In the genomic region with DNA sequence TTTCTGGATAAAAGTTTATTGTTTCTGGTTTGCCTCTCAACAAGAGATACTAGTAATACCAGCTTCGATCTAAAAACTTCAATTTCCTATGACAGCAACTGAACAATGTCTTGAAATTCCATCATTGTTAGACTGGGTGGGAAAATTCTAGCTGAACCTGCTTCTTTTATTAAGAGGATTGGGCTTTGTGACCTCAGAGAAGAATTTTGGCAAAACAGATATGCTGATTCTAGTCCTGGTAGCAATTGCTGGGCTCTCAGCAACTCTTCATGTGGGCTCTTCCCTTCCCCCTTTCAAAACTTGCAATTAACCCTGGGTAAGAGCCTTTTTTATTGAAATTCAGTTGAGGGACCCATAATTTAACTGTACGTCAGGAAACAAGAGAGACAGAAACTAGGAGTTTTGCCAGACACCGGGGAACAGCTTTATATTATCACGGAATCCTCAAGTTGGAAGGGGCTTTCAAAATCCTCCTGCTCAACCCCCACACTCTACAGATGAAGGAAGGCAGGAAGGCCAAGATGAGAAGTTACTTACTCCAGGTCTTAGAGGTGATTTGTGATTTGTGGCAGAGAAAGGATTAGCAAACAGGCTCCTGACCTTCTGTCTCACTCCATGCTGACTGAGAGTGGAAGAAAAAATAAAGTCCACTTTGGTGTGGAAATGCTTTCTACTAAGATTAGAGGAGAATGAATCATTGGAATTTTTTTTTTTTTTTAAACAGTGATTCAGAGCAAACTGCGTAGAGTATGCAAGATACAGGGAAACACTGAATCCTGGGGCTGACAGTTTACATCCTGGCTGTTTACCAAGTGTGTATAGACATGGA, we compare ENCODE assay signal across 8 cellular contexts.
DNase-seq lines count a peak whose midpoint lies in the region; ATAC-seq and TF ChIP-seq lines count a peak whose summit lies in the region.

No MANE protein-coding gene starts in this region.

- TF ChIP-seq CTCF in WERI-Rb-1 (IDR thresholded peaks at IDR 0.05; ENCODE audit: low read depth, low read length) = no peak

- H3K4me3 ChIP-seq in WERI-Rb-1 (ENCODE audit: low read depth, low read length) (no peak overlapping the region), iPS-18a (ENCODE audit: low read length) (no peak overlapping the region)

- H3K9me3 ChIP-seq in WERI-Rb-1 (ENCODE audit: severe bottlenecking) = no peaks in the 10 kb centered on the region
- H3K9me3 ChIP-seq in iPS-18a (ENCODE audit: control insufficient read depth, low read depth, low read length) = no peaks in the 10 kb centered on the region

- H3K27me3 Mint-ChIP-seq in stimulated activated naive CD8-positive, alpha-beta T cell treated with anti-CD3 and anti-CD28 coated beads, Interleukin-15, amount 100 ng/mL, for 72 hours = no peaks in the 10 kb centered on the region

- peaks cover 54% of the 10 kb centered on the region for H3K4me1 Mint-ChIP-seq in stimulated activated naive CD8-positive, alpha-beta T cell treated with anti-CD3 and anti-CD28 coated beads, Interleukin-15, amount 100 ng/mL, for 72 hours

- no peak overlapping the region for H3K4me3 Mint-ChIP-seq in stimulated activated naive CD8-positive, alpha-beta T cell treated with anti-CD3 and anti-CD28 coated beads, Interleukin-15, amount 100 ng/mL, for 72 hours

- H3K36me3 ChIP-seq in WERI-Rb-1 = no peaks in the 10 kb centered on the region
- H3K36me3 ChIP-seq in iPS-18a (ENCODE audit: control insufficient read depth, low read depth, low read length) = no peaks in the 10 kb centered on the region

- H3K9me3 Mint-ChIP-seq in stimulated activated naive CD8-positive, alpha-beta T cell treated with anti-CD3 and anti-CD28 coated beads, Interleukin-15, amount 100 ng/mL, for 72 hours = peaks cover 0 to 10% of the 10 kb centered on the region in 2 donors

- H3K27ac ChIP-seq in WERI-Rb-1 (peak overlapping the region; percentile 74), iPS-18a (ENCODE audit: low read length) (no peak overlapping the region)

- peak overlapping the region; percentile 25 for H3K9ac ChIP-seq in iPS-18a (ENCODE audit: low read length)

- H3K4me1 ChIP-seq in iPS-18a (ENCODE audit: control insufficient read depth, low read depth, low read length) = peaks cover 20% of the 10 kb centered on the region

- H3K27me3 ChIP-seq in WERI-Rb-1 (ENCODE audit: insufficient read depth, low read depth, severe bottlenecking) (no peaks in the 10 kb centered on the region), iPS-18a (ENCODE audit: control insufficient read depth, insufficient read depth, low read length) (no peaks in the 10 kb centered on the region)

- no peak for DNase-seq in activated CD4-positive, CD25-positive, alpha-beta regulatory T cell treated with anti-CD3 and anti-CD28 coated beads, Interleukin-2, amount 50 U/mL, for 72 hours
- peak; percentile 54 for DNase-seq in WERI-Rb-1
- no peak for DNase-seq in stimulated activated naive CD8-positive, alpha-beta T cell treated with anti-CD3 and anti-CD28 coated beads, Interleukin-15, amount 100 ng/mL, for 72 hours
- DNase-seq in stimulated activated CD4-positive, alpha-beta T cell treated with anti-CD3 and anti-CD28 coated beads, Interleukin-12 subunit alpha, Interleukin-12 subunit beta, amount 100 ng/mL, for 4 hours = no peak

- peak overlapping the region in 1 of 2 donors; percentile 52 for H3K27ac Mint-ChIP-seq in stimulated activated naive CD8-positive, alpha-beta T cell treated with anti-CD3 and anti-CD28 coated beads, Interleukin-15, amount 100 ng/mL, for 72 hours

- peak; percentile 47 to 50 for ATAC-seq in activated CD4-positive, CD25-positive, alpha-beta regulatory T cell treated with anti-CD3 and anti-CD28 coated beads, Interleukin-2, amount 50 U/mL, for 24 hours
- peak; percentile 35 for ATAC-seq in stimulated activated naive CD8-positive, alpha-beta T cell treated with anti-CD3 and anti-CD28 coated beads, Interleukin-15, amount 100 ng/mL, for 72 hours
- ATAC-seq in HG02642 (IDR thresholded peaks at IDR 0.05; ENCODE audit: poor library complexity, unreplicated experiment) (no peak), GM21619 (IDR thresholded peaks at IDR 0.05; ENCODE audit: unreplicated experiment) (no peak)

Comparison
In these comparisons a context has a peak if more than half of its experiments do, and no peak if none do; other contexts are left out.
1. ATAC-seq: peak in activated CD4-positive, CD25-positive, alpha-beta regulatory T cell treated with anti-CD3 and anti-CD28 coated beads, Interleukin-2, amount 50 U/mL, for 24 hours (2 of 2) and stimulated activated naive CD8-positive, alpha-beta T cell treated with anti-CD3 and anti-CD28 coated beads, Interleukin-15, amount 100 ng/mL, for 72 hours (single experiment); none in HG02642 (single experiment) and GM21619 (single experiment).